ENCODE assay signal across 24 cellular contexts in the genomic region with DNA sequence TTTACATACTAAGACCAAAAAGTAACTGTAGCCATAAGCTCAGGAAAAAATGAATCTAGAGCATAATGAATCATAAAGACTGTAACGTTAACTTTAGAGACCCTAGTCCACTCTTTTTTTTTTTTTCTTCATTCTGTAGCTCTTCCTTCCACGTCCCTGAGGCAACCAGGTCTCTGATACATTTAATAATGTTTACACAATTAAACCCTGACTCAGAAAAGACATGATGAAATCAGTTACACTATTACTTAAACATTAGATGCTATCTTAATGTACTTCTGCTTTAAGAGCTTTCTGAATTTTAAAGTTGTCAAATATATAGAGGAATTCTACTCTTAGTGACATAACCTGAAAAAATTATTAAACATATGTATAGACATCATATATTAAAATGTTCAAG.
"Had no signal": no experiment of that assay in that cellular context is flagged by ENCODE, and none has a peak within 500 bp of the region (broad histone marks: within the 10 kb centered on the region; RNA-seq: fewer than 3 reads in every experiment).

No MANE protein-coding gene starts in this region.

- H3K27ac ChIP-seq: RWPE1, SJCRH30 had no signal

- H3K4me3 ChIP-seq: SJCRH30 had no signal

- DNase-seq: IMR-90, Karpas-422, KG1, MV-4-11, NCI-H1092, NCI-H1105 treated with DMSO at 0.1 percent for 48 hours, NCI-H1417 treated with DMSO at 0.1 percent for 48 hours, NCI-H187, NCI-H2029 treated with DMSO at 0.1 percent for 48 hours, NCI-H2171, NCI-H226, NCI-H446, NCI-H510A, NCI-H524 treated with DMSO at 0.1 percent for 48 hours, NCI-H69, NCI-H774, SHP77 treated with DMSO at 0.1 percent for 48 hours, SJCRH30, T-helper 1 cell had no signal

- H3K4me1 ChIP-seq: SJCRH30 had no signal

- H3K36me3 ChIP-seq: SJCRH30 had no signal

- H3K9me3 ChIP-seq: SJCRH30 had no signal

- ATAC-seq: HepG2, Panc1, Right ventricle myocardium inferior, SK-N-SH treated with all-trans-retinoic acid at 6 μM for 48 hours had no signal

- H3K27me3 ChIP-seq: SJCRH30 had no signal
